In genomic region chr14:91138511-91139359, GRCh38 we compare ENCODE assay signal across 7 cellular contexts. TPM values are rescaled to one million over a fixed set of nuclear protein-coding genes. Genes with fewer than 3 reads are reported as not detected.
DNase-seq lines count a peak whose midpoint lies in the region; ATAC-seq and TF ChIP-seq lines count a peak whose summit lies in the region.

No MANE protein-coding gene starts in this region.

- POLR2A ChIA-PET in activated CD4-positive, alpha-beta memory T cell treated with anti-CD3 and anti-CD28 coated beads for 36 hours (lab: Charles Lee): interaction anchor here (0.5 to 1.0 kb wide), 2 partner anchors 69 to 168 kb away, joined by 3 to 4 read pairs; no protein-coding TSS in a partner anchor

- peaks cover 51% of the 10 kb centered on the region for H3K4me1 Mint-ChIP-seq in activated CD4-positive, alpha-beta memory T cell treated with anti-CD3 and anti-CD28 coated beads for 36 hours (ENCODE audit: low read depth)

- peak overlapping the region; percentile 77 for H3K27ac Mint-ChIP-seq in activated CD4-positive, alpha-beta memory T cell treated with anti-CD3 and anti-CD28 coated beads for 36 hours

- no peaks in the 10 kb centered on the region for H3K27me3 Mint-ChIP-seq in activated CD4-positive, alpha-beta memory T cell treated with anti-CD3 and anti-CD28 coated beads for 36 hours

- H3K36me3 Mint-ChIP-seq in activated CD4-positive, alpha-beta memory T cell treated with anti-CD3 and anti-CD28 coated beads for 36 hours: peaks cover 8% of the 10 kb centered on the region

- no peak for ATAC-seq in HG03378 (IDR thresholded peaks at IDR 0.05; ENCODE audit: unreplicated experiment)

- H3K27ac ChIP-seq in caudate nucleus (ENCODE audit: low read depth, low read length): no peak overlapping the region

- intact Hi-C loops in activated CD4-positive, alpha-beta memory T cell treated with anti-CD3 and anti-CD28 coated beads for 36 hours (cut with micrococcal nuclease): loop anchor here (1.0 to 5.0 kb wide), 2 partner anchors 34 to 235 kb away; no protein-coding TSS in a partner anchor

- DNase-seq in NAMALWA (ENCODE audit: low spot score) (peak; percentile 82), foreskin fibroblast (peak; percentile 9 to 55), caudate nucleus (lab: John Stamatoyannopoulos, UW) (no peak)
- DNase-seq in activated CD4-positive, alpha-beta memory T cell treated with anti-CD3 and anti-CD28 coated beads for 36 hours: peak; percentile 74
- peak; percentile 53 to 54 for DNase-seq in stimulated activated CD4-positive, alpha-beta T cell treated with anti-CD3 and anti-CD28 coated beads, Interleukin-2, amount 100 ng/mL, for 48 hours

- H3K4me3 ChIP-seq in foreskin fibroblast (ENCODE audit: low read depth in 1 of 2, low read length in 2 of 2): no peak overlapping the region

- TF ChIP-seq CTCF in GM12872 (IDR thresholded peaks at IDR 0.05; ENCODE audit: insufficient read depth, low read depth, low read length) (peak; percentile 61; the same call in 2 of the 3 replicates), foreskin fibroblast (IDR thresholded peaks at IDR 0.05; ENCODE audit: low read depth, low read length) (peak; percentile 40)

- H3K4me3 Mint-ChIP-seq in activated CD4-positive, alpha-beta memory T cell treated with anti-CD3 and anti-CD28 coated beads for 36 hours: no peak overlapping the region

- no peaks in the 10 kb centered on the region for H3K9me3 Mint-ChIP-seq in activated CD4-positive, alpha-beta memory T cell treated with anti-CD3 and anti-CD28 coated beads for 36 hours

- CTCF ChIA-PET in activated CD4-positive, alpha-beta memory T cell treated with anti-CD3 and anti-CD28 coated beads for 36 hours (lab: Charles Lee): interaction anchor here (0.6 to 3.1 kb wide), 17 partner anchors 12 to 236 kb away, joined by 3 to 19 read pairs (median 4); no protein-coding TSS in a partner anchor

RNA-seq across cellular contexts. Expression of gene DGLUCY, which starts 24.9 kb away (rescaled TPM):
- total RNA-seq in activated CD4-positive, alpha-beta memory T cell treated with anti-CD3 and anti-CD28 coated beads for 36 hours: 10 to 100 TPM; 54.3 to 58.1 TPM

Comparison
In these comparisons a context has a peak if more than half of its experiments do, and no peak if none do; other contexts are left out.
1. DNase-seq: peak in NAMALWA (single experiment), activated CD4-positive, alpha-beta memory T cell treated with anti-CD3 and anti-CD28 coated beads for 36 hours (single experiment), foreskin fibroblast (2 of 2) and stimulated activated CD4-positive, alpha-beta T cell treated with anti-CD3 and anti-CD28 coated beads, Interleukin-2, amount 100 ng/mL, for 48 hours (2 of 2); none in caudate nucleus (0 of 61).